In genomic region chr4:176320340-176320975, GRCh38 we compare ENCODE assay signal across 9 cellular contexts.
DNase-seq lines count a peak whose midpoint lies in the region; ATAC-seq, FAIRE-seq and TF ChIP-seq lines count a peak whose summit lies in the region.
"Had no signal": no experiment of that assay in that cellular context is flagged by ENCODE, and none has a peak within 500 bp of the region (broad histone marks: within the 10 kb centered on the region; RNA-seq: fewer than 3 reads in every experiment).

No MANE protein-coding gene starts in this region.

- H3K27me3 ChIP-seq in mucosa of rectum (ENCODE audit: control insufficient read depth in 2 of 2, insufficient read depth in 2 of 2, low read length in 2 of 2): no peaks in the 10 kb centered on the region

- peak; percentile 82 for ATAC-seq in HG03439 (IDR thresholded peaks at IDR 0.05; ENCODE audit: unreplicated experiment)

- peak; percentile 67 for DNase-seq in GM19239 (ENCODE audit: insufficient read length, low spot score)
- DNase-seq in NOMO-1 treated with dmso at 0.1 percent for 144 hours (lab: John Stamatoyannopoulos, UW; ENCODE audit: unreplicated experiment): peak; percentile 81
- peak; percentile 73 for DNase-seq in activated T-cell treated with anti-CD3 and anti-CD28 coated beads for 1 hour (ENCODE audit: low read depth)
- DNase-seq in epithelial cell of prostate (ENCODE audit: low read depth, low spot score): peak; percentile 46
- DNase-seq in stimulated activated CD8-positive, alpha-beta memory T cell treated with anti-CD3 and anti-CD28 coated beads, Interleukin-4, amount 100 ng/mL, for 24 hours (ENCODE audit: low read depth): peak; percentile 83

- no peaks in the 10 kb centered on the region for H3K9me3 ChIP-seq in mucosa of rectum (ENCODE audit: control insufficient read depth in 2 of 2, low read length in 2 of 2)

- peaks cover 13% of the 10 kb centered on the region in 2 donors for H3K4me1 ChIP-seq in mucosa of rectum (ENCODE audit: control insufficient read depth in 2 of 2, insufficient read depth in 2 of 2, low read length in 2 of 2)

- peak; percentile 93 for FAIRE-seq in GM19239 (lab: Jason Lieb, UNC)
- FAIRE-seq: islet of Langerhans had no signal

- H3K9ac ChIP-seq in mucosa of rectum (ENCODE audit: low read depth in 1 of 2, low read length in 2 of 2): peak overlapping the region; percentile 83 to 99

- H3K27ac ChIP-seq in C4-2B (peak overlapping the region; percentile 87), epithelial cell of prostate (peak overlapping the region; percentile 96), mucosa of rectum (ENCODE audit: low read depth in 2 of 2, low read length in 2 of 2) (peak overlapping the region; percentile 99)

- H3K4me3 ChIP-seq in mucosa of rectum (ENCODE audit: low read length in 2 of 2): peak overlapping the region; percentile 88 to 100

- H3K36me3 ChIP-seq in mucosa of rectum (ENCODE audit: control insufficient read depth in 2 of 2, insufficient read depth in 2 of 2, low read length in 2 of 2): no peaks in the 10 kb centered on the region

- no peak for TF ChIP-seq CTCF in C4-2B (conservative IDR thresholded peaks at IDR 0.05)

Comparison
In these comparisons a context has a peak if more than half of its experiments do, and no peak if none do; other contexts are left out.
1. Peak in every context shown above with its lines: DNase-seq, ATAC-seq, H3K4me3 ChIP-seq and H3K27ac ChIP-seq.